ENCODE assay signal across 16 cellular contexts in the genomic region with DNA sequence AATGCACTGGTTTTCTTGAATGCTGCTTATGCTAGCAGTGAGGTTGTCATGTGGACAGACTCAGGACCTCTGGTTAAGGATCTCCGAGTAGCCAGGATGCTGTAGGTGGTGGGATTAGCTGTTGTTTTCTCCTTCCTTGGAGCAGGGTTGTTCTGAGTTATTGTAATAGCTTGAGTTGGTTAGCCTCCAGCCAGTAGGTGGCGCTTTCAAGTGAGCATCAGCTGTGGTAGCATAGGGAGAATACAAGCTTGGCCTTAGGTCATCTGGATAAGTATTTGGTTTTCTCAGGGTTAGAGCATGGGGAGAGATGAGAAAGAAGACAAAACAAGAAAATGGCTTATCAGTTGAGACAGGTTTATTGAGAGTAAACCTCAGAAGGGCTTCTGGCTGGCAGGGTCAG.
A peak's percentile ranks its signal among the peaks of the same experiment; 100 is the strongest.
DNase-seq lines count a peak whose midpoint lies in the region; ATAC-seq, FAIRE-seq and TF ChIP-seq lines count a peak whose summit lies in the region.
"Had no signal": no experiment of that assay in that cellular context is flagged by ENCODE, and none has a peak within 500 bp of the region (broad histone marks: within the 10 kb centered on the region; RNA-seq: fewer than 3 reads in every experiment).

No MANE protein-coding gene starts in this region.

- intact Hi-C loops in HepG2 (cut with micrococcal nuclease; ENCODE audit: unreplicated experiment) = no loop called here
- intact Hi-C loops in right lobe of liver (cut with DNase I) = no loop called here
- intact Hi-C loops in OCI-LY7 (cut with micrococcal nuclease; ENCODE audit: unreplicated experiment) = no loop called here
- intact Hi-C loops in body of pancreas (cut with DNase I) = no loop called here

- POLR2A ChIA-PET in HepG2 (lab: Yijun Ruan, JAX) (no interaction called here), OCI-LY7 (lab: Charles Lee) (interaction anchor here (0.6 to 1.1 kb wide), 3 partner anchors 17 to 76 kb away, joined by 3 to 4 read pairs (median 3); no protein-coding TSS in a partner anchor)

- H4K20me1 ChIP-seq in HepG2 (ENCODE audit: insufficient read depth, low read length) = no peaks in the 10 kb centered on the region
- H4K20me1 ChIP-seq in OCI-LY7 (ENCODE audit: insufficient read depth, low read length) = no peaks in the 10 kb centered on the region

- BruUV-seq in HepG2 (replicated peaks; lab: Mats Ljungman, UMichigan) = no TSS peak
- no TSS peak for BruUV-seq in OCI-LY7 (replicated peaks; lab: Mats Ljungman, UMichigan)

- no peak overlapping the region for H3K27ac Mint-ChIP-seq in natural killer cell treated with Interleukin-12 subunit alpha and Interleukin-12 subunit beta and Interleukin-15 and Interleukin-18, amount 100 ng/mL, for 72 hours
- H3K27ac Mint-ChIP-seq: CD4-positive, CD25-positive, alpha-beta regulatory T cell had no signal

- TF ChIP-seq RAD21 in HepG2 (CRISPR knock-in tag; IDR thresholded peaks at IDR 0.05) = no peak

- H3K27me3 ChIP-seq in HepG2 (ENCODE audit: control insufficient read depth in 1 of 2, insufficient read depth in 2 of 2, low read length in 2 of 2) (no peaks in the 10 kb centered on the region), right lobe of liver (no peaks in the 10 kb centered on the region), body of pancreas (no peaks in the 10 kb centered on the region)
- H3K27me3 ChIP-seq: dorsolateral prefrontal cortex, heart left ventricle had no signal

- TF ChIP-seq EP300 in HepG2 (IDR thresholded peaks at IDR 0.05; ENCODE audit: low read depth in 2 of 2, low read length in 2 of 2) (no peak), HepG2 (CRISPR knock-in tag; IDR thresholded peaks at IDR 0.05; ENCODE audit: borderline replicate concordance) (no peak)

- H3K4me3 Mint-ChIP-seq in natural killer cell treated with Interleukin-12 subunit alpha and Interleukin-12 subunit beta and Interleukin-15 and Interleukin-18, amount 100 ng/mL, for 72 hours = no peak overlapping the region
- H3K4me3 Mint-ChIP-seq: CD4-positive, CD25-positive, alpha-beta regulatory T cell had no signal

- peaks cover 14% of the 10 kb centered on the region for H3K9me3 Mint-ChIP-seq in natural killer cell treated with Interleukin-12 subunit alpha and Interleukin-12 subunit beta and Interleukin-15 and Interleukin-18, amount 100 ng/mL, for 72 hours

- H3K36me3 ChIP-seq in HepG2 (replicated peaks in 1 of 2; ENCODE audit: control insufficient read depth in 1 of 2, insufficient read depth in 2 of 2, low read length in 2 of 2) (no peaks in the 10 kb centered on the region), right lobe of liver (no peaks in the 10 kb centered on the region), OCI-LY7 (ENCODE audit: insufficient read depth, low read length) (no peaks in the 10 kb centered on the region), body of pancreas (replicated peaks in 1 of 2; ENCODE audit: insufficient read depth in 1 of 2, low read depth in 2 of 2) (no peaks in the 10 kb centered on the region)
- H3K36me3 ChIP-seq: heart left ventricle had no signal

- no peaks in the 10 kb centered on the region for H3K9me2 ChIP-seq in OCI-LY7 (ENCODE audit: insufficient read depth, low read length)

- H3K4me3 ChIP-seq in HepG2 (replicated peaks in 1 of 3; ENCODE audit: insufficient read depth in 1 of 3, low read depth in 2 of 3, low read length in 3 of 3) (no peak overlapping the region), right lobe of liver (no peak overlapping the region), OCI-LY7 (ENCODE audit: low read depth, low read length, poor library complexity, severe bottlenecking) (no peak overlapping the region), retinal pigment epithelial cell (ENCODE audit: low read length) (no peak overlapping the region), body of pancreas (no peak overlapping the region)
- H3K4me3 ChIP-seq: dorsolateral prefrontal cortex, heart left ventricle had no signal

- H3K9ac ChIP-seq in HepG2 (ENCODE audit: insufficient read depth, low read depth, low read length) = no peak overlapping the region

- no peak overlapping the region for H2AFZ ChIP-seq in HepG2 (ENCODE audit: low read length)
- H2AFZ ChIP-seq in OCI-LY7 (ENCODE audit: low read length) = no peak overlapping the region

- H3K4me1 ChIP-seq in HepG2 (ENCODE audit: insufficient read depth, low read length) = no peaks in the 10 kb centered on the region
- no peaks in the 10 kb centered on the region for H3K4me1 ChIP-seq in right lobe of liver
- H3K4me1 ChIP-seq in OCI-LY7 (ENCODE audit: insufficient read depth, low read length, poor library complexity, severe bottlenecking) = no peaks in the 10 kb centered on the region
- H3K4me1 ChIP-seq in body of pancreas = no peaks in the 10 kb centered on the region
- H3K4me1 ChIP-seq: heart left ventricle had no signal

- CTCF ChIA-PET in HepG2 (lab: Yijun Ruan, JAX; ENCODE audit: low intra/inter-chr PET ratio, low total read pairs) = no interaction called here
- CTCF ChIA-PET in OCI-LY7 (lab: Charles Lee; ENCODE audit: unreplicated experiment) = no interaction called here

- no peaks in the 10 kb centered on the region for H3K4me1 Mint-ChIP-seq in natural killer cell treated with Interleukin-12 subunit alpha and Interleukin-12 subunit beta and Interleukin-15 and Interleukin-18, amount 100 ng/mL, for 72 hours (ENCODE audit: low read depth in 2 of 2)
- H3K4me1 Mint-ChIP-seq: CD4-positive, CD25-positive, alpha-beta regulatory T cell had no signal

- H3K9me3 ChIP-seq in HepG2 (ENCODE audit: low read length) (no peaks in the 10 kb centered on the region), right lobe of liver (no peaks in the 10 kb centered on the region), OCI-LY7 (ENCODE audit: low read length) (no peaks in the 10 kb centered on the region; the same call in 1 of the 2 replicates), body of pancreas (no peaks in the 10 kb centered on the region)

- H3K27me3 Mint-ChIP-seq in natural killer cell treated with Interleukin-12 subunit alpha and Interleukin-12 subunit beta and Interleukin-15 and Interleukin-18, amount 100 ng/mL, for 72 hours = no peaks in the 10 kb centered on the region
- H3K27me3 Mint-ChIP-seq: CD4-positive, CD25-positive, alpha-beta regulatory T cell had no signal

- peaks cover 6% of the 10 kb centered on the region for H3K36me3 Mint-ChIP-seq in natural killer cell treated with Interleukin-12 subunit alpha and Interleukin-12 subunit beta and Interleukin-15 and Interleukin-18, amount 100 ng/mL, for 72 hours
- H3K36me3 Mint-ChIP-seq: CD4-positive, CD25-positive, alpha-beta regulatory T cell had no signal

- in situ Hi-C loops in HepG2 (cut with HindIII; ENCODE audit: extremely low pct_ligation_motif_present, low pct_unique_long_range_greater_than_20kb) = no loop called here

- TF ChIP-seq POLR2A in HepG2 (IDR thresholded peaks at IDR 0.05; ENCODE audit: insufficient read depth in 1 of 2, low read depth in 2 of 2, low read length in 2 of 2) = no peak
- no peak for TF ChIP-seq POLR2A in right lobe of liver (IDR thresholded peaks at IDR 0.05)
- no peak for TF ChIP-seq POLR2A in body of pancreas (IDR thresholded peaks at IDR 0.05)

- 1% methylated on average over 2 of the region's 2 CpGs for WGBS in HepG2 (ENCODE audit: low lambda C conversion rate)
- 74% methylated on average over 2 of the region's 2 CpGs for WGBS in right lobe of liver (ENCODE audit: insufficient coverage, low coverage, low lambda C conversion rate, missing lambda C conversion rate)
- 65 to 83% methylated on average over 2 of the region's 2 CpGs for WGBS in body of pancreas, 2 donors

- ATAC-seq in HepG2 (peak; percentile 96), right lobe of liver (no peak), HG02571 (IDR thresholded peaks at IDR 0.05; ENCODE audit: unreplicated experiment) (peak; percentile 65), body of pancreas (no peak)
- no peak for ATAC-seq in natural killer cell treated with Interleukin-12 subunit alpha and Interleukin-12 subunit beta and Interleukin-15 and Interleukin-18, amount 100 ng/mL, for 72 hours
- ATAC-seq: heart left ventricle had no signal

- TF ChIP-seq CTCF in HepG2 (CRISPR knock-in tag; IDR thresholded peaks at IDR 0.05) (peak; percentile 69), right lobe of liver (IDR thresholded peaks at IDR 0.05) (peak in 2 of 4 donors; percentile 6 to 10), OCI-LY7 (conservative IDR thresholded peaks at IDR 0.05; ENCODE audit: low read length) (peak; percentile 85), retinal pigment epithelial cell (conservative IDR thresholded peaks at IDR 0.05; ENCODE audit: low read depth, low read length) (peak; percentile 32), body of pancreas (IDR thresholded peaks at IDR 0.05) (no peak)

- H3K27ac ChIP-seq in HepG2 (ENCODE audit: extremely low read length, insufficient read depth, low read length) (no peak overlapping the region), right lobe of liver (no peak overlapping the region), OCI-LY7 (ENCODE audit: low read depth, low read length, poor library complexity, severe bottlenecking) (no peak overlapping the region), body of pancreas (no peak overlapping the region)
- H3K27ac ChIP-seq: dorsolateral prefrontal cortex, heart left ventricle had no signal

- peak; percentile 51 for DNase-seq in HepG2 (ENCODE audit: low spot score)
- no peak for DNase-seq in right lobe of liver
- DNase-seq in OCI-LY7 (ENCODE audit: low spot score) = peak; percentile 46
- no peak for DNase-seq in retinal pigment epithelial cell (ENCODE audit: low read depth)
- no peak for DNase-seq in natural killer cell treated with Interleukin-12 subunit alpha and Interleukin-12 subunit beta and Interleukin-15 and Interleukin-18, amount 100 ng/mL, for 72 hours (ENCODE audit: low spot score)
- no peak for DNase-seq in NCI-H1048 (lab: John Stamatoyannopoulos, UW)
- no peak for DNase-seq in body of pancreas
- DNase-seq: activated gamma-delta T cell treated with Interleukin-2 at 50 U/mL for 16 hours; dorsolateral prefrontal cortex; heart left ventricle; mesenchymal stem cell; NCI-H1436; NK-92 treated with Interleukin-12 subunit alpha and Interleukin-12 subunit beta, amount 100 ng/mL, for 24 hours had no signal

- FAIRE-seq in HepG2 (lab: Jason Lieb, UNC) = peak; percentile 43
- FAIRE-seq: TTC549 had no signal

- no peaks in the 10 kb centered on the region for H3K79me2 ChIP-seq in HepG2 (ENCODE audit: insufficient read depth, low read length)
- H3K79me2 ChIP-seq in OCI-LY7 (ENCODE audit: insufficient read depth, low read depth, low read length) = no peaks in the 10 kb centered on the region

- no peak overlapping the region for H3K4me2 ChIP-seq in HepG2 (ENCODE audit: low read depth, low read length)
- H3K4me2 ChIP-seq in OCI-LY7 (ENCODE audit: low read length) = no peak overlapping the region

Comparison
In these comparisons a context has a peak if more than half of its experiments do, and no peak if none do; other contexts are left out.
1. ATAC-seq: peak in HepG2 (single experiment) and HG02571 (single experiment); none in right lobe of liver (0 of 4), natural killer cell treated with Interleukin-12 subunit alpha and Interleukin-12 subunit beta and Interleukin-15 and Interleukin-18, amount 100 ng/mL, for 72 hours (0 of 2) and body of pancreas (single experiment).
2. DNase-seq: peak in HepG2 (single experiment) and OCI-LY7 (single experiment); none in right lobe of liver (0 of 3), retinal pigment epithelial cell (single experiment), natural killer cell treated with Interleukin-12 subunit alpha and Interleukin-12 subunit beta and Interleukin-15 and Interleukin-18, amount 100 ng/mL, for 72 hours (single experiment), NCI-H1048 (single experiment) and body of pancreas (0 of 4).
3. CTCF ChIP-seq: peak in HepG2 (single experiment), OCI-LY7 (single experiment) and retinal pigment epithelial cell (single experiment); none in body of pancreas (0 of 7).